25 cellular contexts compared by ENCODE assay signal in genomic region chr15:42721016-42721415, GRCh38.
"Had no signal": no experiment of that assay in that cellular context is flagged by ENCODE, and none has a peak within 500 bp of the region (broad histone marks: within the 10 kb centered on the region; RNA-seq: fewer than 3 reads in every experiment).

No MANE protein-coding gene starts in this region.

- H3K27me3 ChIP-seq: adrenal gland, heart right ventricle, ovary, tibial artery had no signal

- H3K27ac Mint-ChIP-seq: T-helper 1 cell treated with Interleukin-12 subunit alpha and Interleukin-12 subunit beta and Interleukin-4 antibody, amounts not matched to agents 30 μg/mL and 1 μg/mL, for 36 hours; WTC11 had no signal

- H3K9me3 ChIP-seq: adrenal gland, heart right ventricle, ovary, prostate gland, tibial artery had no signal

- H3K9me3 Mint-ChIP-seq: activated T-cell treated with anti-CD3 and anti-CD28 coated beads, Interleukin-2, amount 50 U/mL, for 24 hours; activated T-helper 17 cell treated with anti-CD3 and anti-CD28 coated beads, Interleukin-2, amount 50 U/mL, for 72 hours; dendritic cell treated with granulocyte-macrophage colony-stimulating factor and Interleukin-4, amounts not matched to agents 40 ng/mL and 50 ng/mL, for 4 days; naive thymus-derived CD8-positive, alpha-beta T cell; stimulated activated naive CD8-positive, alpha-beta T cell treated with anti-CD3 and anti-CD28 coated beads, Interleukin-15, Interleukin-2, amounts not matched to agents 100 ng/mL and 50 ng/mL, for 24 hours; T-helper 1 cell treated with Interleukin-12 subunit alpha and Interleukin-12 subunit beta and Interleukin-4 antibody, amounts not matched to agents 30 μg/mL and 1 μg/mL, for 36 hours; WTC11 had no signal

- ATAC-seq: activated T-helper 17 cell treated with anti-CD3 and anti-CD28 coated beads, Interleukin-2, amount 50 U/mL, for 72 hours; heart right ventricle; left lobe of liver; naive thymus-derived CD8-positive, alpha-beta T cell; WTC11 had no signal

- H3K36me3 Mint-ChIP-seq: activated naive CD8-positive, alpha-beta T cell had no signal

- DNase-seq: activated CD4-positive, alpha-beta T cell treated with anti-CD3 and anti-CD28 coated beads, Interleukin-2, amount 50 U/mL, for 4 hours; activated CD8-positive, alpha-beta memory T cell treated with anti-CD3 and anti-CD28 coated beads for 24 hours; activated CD8-positive, alpha-beta memory T cell treated with anti-CD3 and anti-CD28 coated beads, Interleukin-2, amount 50 U/mL, for 4 hours; activated naive CD4-positive, alpha-beta T cell; activated T-cell treated with anti-CD3 and anti-CD28 coated beads, Interleukin-2, amount 50 U/mL, for 24 hours; adrenal gland; effector CD8-positive, alpha-beta T cell; heart right ventricle; kidney; naive thymus-derived CD8-positive, alpha-beta T cell; ovary; right cardiac atrium; stimulated activated CD4-positive, alpha-beta T cell treated with anti-CD3 and anti-CD28 coated beads, Interleukin-12 subunit alpha, Interleukin-12 subunit beta, amount 100 ng/mL, for 4 hours; stimulated activated CD4-positive, alpha-beta T cell treated with anti-CD3 and anti-CD28 coated beads, Interleukin-1b, Interleukin-23, amount 100 ng/mL, for 48 hours; substantia nigra; T1000 had no signal

- H3K4me3 Mint-ChIP-seq: activated naive CD8-positive, alpha-beta T cell; activated T-cell treated with anti-CD3 and anti-CD28 coated beads, Interleukin-2, amount 50 U/mL, for 24 hours; activated T-helper 17 cell treated with anti-CD3 and anti-CD28 coated beads, Interleukin-2, amount 50 U/mL, for 72 hours; dendritic cell treated with granulocyte-macrophage colony-stimulating factor and Interleukin-4, amounts not matched to agents 40 ng/mL and 50 ng/mL, for 4 days; naive thymus-derived CD8-positive, alpha-beta T cell; stimulated activated naive CD8-positive, alpha-beta T cell treated with anti-CD3 and anti-CD28 coated beads, Interleukin-15, Interleukin-2, amounts not matched to agents 100 ng/mL and 50 ng/mL, for 24 hours; T-helper 1 cell treated with Interleukin-12 subunit alpha and Interleukin-12 subunit beta and Interleukin-4 antibody, amounts not matched to agents 30 μg/mL and 1 μg/mL, for 36 hours; WTC11 had no signal

- H3K27me3 Mint-ChIP-seq: activated naive CD8-positive, alpha-beta T cell; activated T-cell treated with anti-CD3 and anti-CD28 coated beads, Interleukin-2, amount 50 U/mL, for 24 hours; activated T-helper 17 cell treated with anti-CD3 and anti-CD28 coated beads, Interleukin-2, amount 50 U/mL, for 72 hours; dendritic cell treated with granulocyte-macrophage colony-stimulating factor and Interleukin-4, amounts not matched to agents 40 ng/mL and 50 ng/mL, for 4 days; naive thymus-derived CD8-positive, alpha-beta T cell; stimulated activated naive CD8-positive, alpha-beta T cell treated with anti-CD3 and anti-CD28 coated beads, Interleukin-15, Interleukin-2, amounts not matched to agents 100 ng/mL and 50 ng/mL, for 24 hours had no signal

- H3K27ac ChIP-seq: adrenal gland, ovary, prostate gland had no signal

- H3K4me1 Mint-ChIP-seq: activated T-helper 17 cell treated with anti-CD3 and anti-CD28 coated beads, Interleukin-2, amount 50 U/mL, for 72 hours; naive thymus-derived CD8-positive, alpha-beta T cell; WTC11 had no signal
